ENCODE assay signal across 8 cellular contexts in genomic region chr1:183471748-183472487, GRCh38. TPM values are rescaled to one million over a fixed set of nuclear protein-coding genes. Genes with fewer than 3 reads are reported as not detected.
A peak's percentile ranks its signal among the peaks of the same experiment; 100 is the strongest.
DNase-seq lines count a peak whose midpoint lies in the region; ATAC-seq and TF ChIP-seq lines count a peak whose summit lies in the region.

No MANE protein-coding gene starts in this region.

- peak overlapping the region; percentile 85 for H2AFZ ChIP-seq in ACC112 (ENCODE audit: low read length, unreplicated experiment)
- H2AFZ ChIP-seq in mammary epithelial cell (ENCODE audit: low read depth, low read length), result peak overlapping the region; percentile 91

- H3K79me2 ChIP-seq in ACC112 (ENCODE audit: control insufficient read depth, insufficient read depth, low read length, unreplicated experiment) (peaks cover 45% of the 10 kb centered on the region), mammary epithelial cell (ENCODE audit: insufficient read depth, low read length) (peaks cover 46% of the 10 kb centered on the region)

- peak; percentile 97 for DNase-seq in NCI-H2196 treated with DMSO at 0.1 percent for 48 hours (lab: John Stamatoyannopoulos, UW; ENCODE audit: unreplicated experiment)
- peak; percentile 99 for DNase-seq in WERI-Rb-1
- DNase-seq in mammary epithelial cell, result peak; percentile 96

- TF ChIP-seq CTCF in WERI-Rb-1 (IDR thresholded peaks at IDR 0.05; ENCODE audit: low read depth, low read length), result no peak
- no peak for TF ChIP-seq CTCF in mammary epithelial cell (conservative IDR thresholded peaks at IDR 0.05 in 1 of 2, IDR thresholded peaks at IDR 0.05 in 1 of 2; ENCODE audit: extremely low read depth in 1 of 2, insufficient read depth in 1 of 2, low read depth in 1 of 2, low read length in 2 of 2)

- intact Hi-C loops in mammary epithelial cell (cut with micrococcal nuclease), result loop anchor here (1.0 to 10.0 kb wide), 4 partner anchors 43 to 450 kb away; partner anchors contain the start of gene LAMC1

- 0 out of 2 replicates have a peak, but pooled peaks cover 4% of the 10 kb centered on the region for H3K36me3 ChIP-seq in ACC112 (ENCODE audit: insufficient read depth, low read length)
- peaks cover 18% of the 10 kb centered on the region for H3K36me3 ChIP-seq in WERI-Rb-1
- no peaks in the 10 kb centered on the region for H3K36me3 ChIP-seq in mammary epithelial cell (ENCODE audit: insufficient read depth, low read length)
- H3K36me3 ChIP-seq in iPS-20b (ENCODE audit: insufficient read depth, low read depth, low read length), result peaks cover 7% of the 10 kb centered on the region; the same call in 1 of the 2 replicates

- in situ Hi-C loops in mammary epithelial cell (cut with MboI; ENCODE audit: low sequenced_read_pairs in 2 of 2), result loop anchor here in 1 of 2 donors (5.0 kb wide), 1 partner anchor 160 kb away; no protein-coding TSS in a partner anchor

- H3K27me3 ChIP-seq in ACC112 (ENCODE audit: insufficient read depth, low read length) (no peaks in the 10 kb centered on the region), WERI-Rb-1 (ENCODE audit: insufficient read depth, low read depth, severe bottlenecking) (no peaks in the 10 kb centered on the region), mammary epithelial cell (ENCODE audit: insufficient read depth, low read length) (no peaks in the 10 kb centered on the region), iPS-20b (ENCODE audit: insufficient read depth, low read length) (no peaks in the 10 kb centered on the region)

- no peaks in the 10 kb centered on the region for H3K9me3 ChIP-seq in WERI-Rb-1 (ENCODE audit: severe bottlenecking)
- H3K9me3 ChIP-seq in mammary epithelial cell (replicated peaks; ENCODE audit: insufficient read depth, low read length), result no peaks in the 10 kb centered on the region
- no peaks in the 10 kb centered on the region for H3K9me3 ChIP-seq in iPS-20b (ENCODE audit: insufficient read depth, low read depth, low read length)

- peak overlapping the region; percentile 91 for H3K4me2 ChIP-seq in mammary epithelial cell (ENCODE audit: insufficient read depth, low read depth, low read length)

- H4K20me1 ChIP-seq in mammary epithelial cell (ENCODE audit: insufficient read depth, low read length), result no peaks in the 10 kb centered on the region

- ATAC-seq in GM18870 (IDR thresholded peaks at IDR 0.05; ENCODE audit: unreplicated experiment), result peak; percentile 57
- peak; percentile 45 for ATAC-seq in HG03139 (IDR thresholded peaks at IDR 0.05; ENCODE audit: unreplicated experiment)

- H3K4me3 ChIP-seq in ACC112 (ENCODE audit: low read depth, low read length) (peak overlapping the region; percentile 78), WERI-Rb-1 (ENCODE audit: low read depth, low read length) (peak overlapping the region; percentile 73), mammary epithelial cell (replicated peaks in 1 of 3; ENCODE audit: insufficient read depth in 1 of 3, low read depth in 2 of 3, low read length in 3 of 3) (peak overlapping the region; percentile 88 to 99 (median 99)), iPS-20b (ENCODE audit: low read length) (peak overlapping the region; percentile 79), skin epidermis (peak overlapping the region; percentile 63 to 97 (median 94))

- CTCF ChIA-PET in mammary epithelial cell (lab: Charles Lee; ENCODE audit: low non-redundant PET), result no interaction called here

- WGBS in mammary epithelial cell (ENCODE audit: low coverage, missing lambda C conversion rate), result 5% methylated on average over 13 of the region's 42 CpGs

- H3K4me1 ChIP-seq in ACC112 (ENCODE audit: control insufficient read depth, insufficient read depth, low read length, unreplicated experiment), result peaks cover 19% of the 10 kb centered on the region
- peaks cover 25% of the 10 kb centered on the region for H3K4me1 ChIP-seq in mammary epithelial cell (ENCODE audit: insufficient read depth, low read length)
- H3K4me1 ChIP-seq in iPS-20b (ENCODE audit: insufficient read depth, low read length), result peaks cover 8% of the 10 kb centered on the region

- peak overlapping the region; percentile 96 for H3K9ac ChIP-seq in mammary epithelial cell (ENCODE audit: insufficient read depth, low read length)
- peak overlapping the region; percentile 93 for H3K9ac ChIP-seq in iPS-20b (ENCODE audit: low read depth, low read length)

- BruUV-seq in mammary epithelial cell (replicated peaks; lab: Mats Ljungman, UMichigan), result no TSS peak

- H3K27ac ChIP-seq in ACC112 (ENCODE audit: low read depth, low read length) (peak overlapping the region; percentile 94), WERI-Rb-1 (peak overlapping the region; percentile 100), mammary epithelial cell (ENCODE audit: insufficient read depth, low read depth, low read length) (peak overlapping the region; percentile 96), iPS-20b (ENCODE audit: low read length) (peak overlapping the region; percentile 90), skin epidermis (peak overlapping the region; percentile 93 to 100 (median 99))

- dilution Hi-C loops in mammary epithelial cell (cut with HindIII; ENCODE audit: low sequenced_read_pairs), result no loop called here

RNA-seq across cellular contexts. Expression of gene SMG7, which starts 0.4 kb away (rescaled TPM):
- total RNA-seq in mammary epithelial cell, result 10 to 100 TPM; 31.8 to 64.2 TPM
- polyA plus RNA-seq in mammary epithelial cell, result 37.7 TPM
- 82.6 TPM for polyA minus RNA-seq in mammary epithelial cell

RNA-seq across cellular contexts. Expression of gene NMNAT2, which starts 53.7 kb away (rescaled TPM):
- under 1 TPM; 0.33 to 0.75 TPM for total RNA-seq in mammary epithelial cell
- polyA plus RNA-seq in mammary epithelial cell, result 1.5 TPM
- polyA minus RNA-seq in mammary epithelial cell, result 24.3 TPM

Comparison
In these comparisons a context has a peak if more than half of its experiments do, and no peak if none do; other contexts are left out.
1. Peak in every context shown above with its lines: DNase-seq, ATAC-seq, H3K4me3 ChIP-seq and H3K27ac ChIP-seq.